ENCODE assay signal across 1 cellular context in genomic region chr12:122207391-122207790, GRCh38.
TF ChIP-seq lines count a peak whose summit lies in the region.

No MANE protein-coding gene starts in this region.

TF ChIP-seq in GM23338, 12 proteins besides CTCF, POLR2A, EP300 and RAD21 (continued from another document):
- TF ChIP-seq ZNF462 (CRISPR knock-in tag; IDR thresholded peaks at IDR 0.05) (no peak), EZH2phosphoT487 (IDR thresholded peaks at IDR 0.05; ENCODE audit: unreplicated experiment) (no peak), REST (IDR thresholded peaks at IDR 0.05; ENCODE audit: unreplicated experiment) (no peak), NANOG (IDR thresholded peaks at IDR 0.05; ENCODE audit: borderline replicate concordance) (no peak), ZNF331 (CRISPR knock-in tag; IDR thresholded peaks at IDR 0.05; ENCODE audit: low read depth) (no peak), EZH2 (IDR thresholded peaks at IDR 0.05; ENCODE audit: low read depth, unreplicated experiment) (no peak), CREB1 (CRISPR knock-in tag; IDR thresholded peaks at IDR 0.05; ENCODE audit: low read depth) (no peak)
